In genomic region chr2:53018830-53019425, GRCh38 we compare ENCODE assay signal across 10 cellular contexts.
DNase-seq lines count a peak whose midpoint lies in the region; ATAC-seq and TF ChIP-seq lines count a peak whose summit lies in the region.
"Had no signal": no experiment of that assay in that cellular context is flagged by ENCODE, and none has a peak within 500 bp of the region (broad histone marks: within the 10 kb centered on the region; RNA-seq: fewer than 3 reads in every experiment).

No MANE protein-coding gene starts in this region.

- H3K9me3 Mint-ChIP-seq in activated naive CD8-positive, alpha-beta T cell treated with anti-CD3 and anti-CD28 coated beads, Interleukin-2, amount 50 U/mL, for 24 hours: peaks cover 8% of the 10 kb centered on the region

- no peaks in the 10 kb centered on the region for H3K9me3 ChIP-seq in AG04450 (ENCODE audit: control insufficient read depth, insufficient read depth, low read length)

- in situ Hi-C loops in KBM-7 (cut with MboI; ENCODE audit: low pct_unique_long_range_greater_than_20kb, low sequenced_read_pairs): no loop called here

- no peaks in the 10 kb centered on the region for H3K4me1 ChIP-seq in foreskin keratinocyte

- H3K4me3 Mint-ChIP-seq in activated naive CD8-positive, alpha-beta T cell treated with anti-CD3 and anti-CD28 coated beads, Interleukin-2, amount 50 U/mL, for 24 hours: no peak overlapping the region

- POLR2A ChIA-PET in AG04450 (lab: Yijun Ruan, JAX) (no interaction called here), RWPE1 (lab: Yijun Ruan, JAX; ENCODE audit: low non-redundant PET) (no interaction called here)

- H3K4me3 ChIP-seq in AG04450 (ENCODE audit: low read depth, low read length): no peak overlapping the region
- H3K4me3 ChIP-seq in H7 (ENCODE audit: insufficient read depth, low read depth, low read length): no peak overlapping the region

- H3K27me3 ChIP-seq in AG04450 (ENCODE audit: control insufficient read depth, insufficient read depth, low read length): no peaks in the 10 kb centered on the region
- H3K27me3 ChIP-seq in H7 (ENCODE audit: control insufficient read depth, insufficient read depth, low read length): no peaks in the 10 kb centered on the region
- H3K27me3 ChIP-seq in foreskin keratinocyte: no peaks in the 10 kb centered on the region

- H3K36me3 Mint-ChIP-seq in activated naive CD8-positive, alpha-beta T cell treated with anti-CD3 and anti-CD28 coated beads, Interleukin-2, amount 50 U/mL, for 24 hours (ENCODE audit: low read depth): no peaks in the 10 kb centered on the region

- TF ChIP-seq CTCF in AG04450 (IDR thresholded peaks at IDR 0.05; ENCODE audit: low read depth, low read length) (peak; percentile 51), RWPE1 (conservative IDR thresholded peaks at IDR 0.05; ENCODE audit: low read depth) (no peak), foreskin keratinocyte (conservative IDR thresholded peaks at IDR 0.05) (peak; percentile 45)

- ATAC-seq in foreskin keratinocyte: no peak
- ATAC-seq in HG03097 (IDR thresholded peaks at IDR 0.05; ENCODE audit: low FRiP score, unreplicated experiment): no peak
- no peak for ATAC-seq in activated naive CD8-positive, alpha-beta T cell treated with anti-CD3 and anti-CD28 coated beads, Interleukin-2, amount 50 U/mL, for 24 hours

- no peaks in the 10 kb centered on the region for H3K4me1 Mint-ChIP-seq in activated naive CD8-positive, alpha-beta T cell treated with anti-CD3 and anti-CD28 coated beads, Interleukin-2, amount 50 U/mL, for 24 hours

- no peaks in the 10 kb centered on the region for H3K36me3 ChIP-seq in H7 (replicated peaks; ENCODE audit: control insufficient read depth, insufficient read depth, low read length)

- no peaks in the 10 kb centered on the region for H3K27me3 Mint-ChIP-seq in activated naive CD8-positive, alpha-beta T cell treated with anti-CD3 and anti-CD28 coated beads, Interleukin-2, amount 50 U/mL, for 24 hours

- H3K27ac Mint-ChIP-seq in activated naive CD8-positive, alpha-beta T cell treated with anti-CD3 and anti-CD28 coated beads, Interleukin-2, amount 50 U/mL, for 24 hours: no peak overlapping the region

- H3K27ac ChIP-seq in AG04450 (ENCODE audit: low read depth, low read length) (no peak overlapping the region), RWPE1 (no peak overlapping the region), foreskin keratinocyte (no peak overlapping the region)

- CTCF ChIA-PET in AG04450 (lab: Charles Lee): interaction anchor here (0.7 to 1.3 kb wide), 6 partner anchors 14 to 582 kb away, joined by 3 to 9 read pairs (median 6); no protein-coding TSS in a partner anchor
- CTCF ChIA-PET in RWPE1 (lab: Yijun Ruan, JAX): interaction anchor here (0.6 kb wide), 1 partner anchor 211 kb away, joined by 6 read pairs; no protein-coding TSS in a partner anchor

- DNase-seq in AG04450 (ENCODE audit: low read depth, low spot score) (no peak), H7 (peak; percentile 22), RWPE1 (ENCODE audit: low spot score) (peak; percentile 9), foreskin keratinocyte (no peak), NCI-H187 (lab: John Stamatoyannopoulos, UW) (no peak), KBM-7 (no peak)
- no peak for DNase-seq in activated naive CD8-positive, alpha-beta T cell treated with anti-CD3 and anti-CD28 coated beads, Interleukin-2, amount 50 U/mL, for 24 hours
- DNase-seq: activated effector memory CD4-positive, alpha-beta T cell treated with anti-CD3 and anti-CD28 coated beads, Interleukin-2, amount 50 U/mL, for 16 hours; NK-92 treated with Interleukin-12 subunit alpha and Interleukin-12 subunit beta, amount 100 ng/mL, for 24 hours had no signal

Comparison
In these comparisons a context has a peak if more than half of its experiments do, and no peak if none do; other contexts are left out.
1. DNase-seq: peak in H7 (single experiment) and RWPE1 (single experiment); none in AG04450 (single experiment), foreskin keratinocyte (0 of 2), NCI-H187 (0 of 2), KBM-7 (single experiment) and activated naive CD8-positive, alpha-beta T cell treated with anti-CD3 and anti-CD28 coated beads, Interleukin-2, amount 50 U/mL, for 24 hours (single experiment).